8 cellular contexts compared by ENCODE assay signal in the genomic region with DNA sequence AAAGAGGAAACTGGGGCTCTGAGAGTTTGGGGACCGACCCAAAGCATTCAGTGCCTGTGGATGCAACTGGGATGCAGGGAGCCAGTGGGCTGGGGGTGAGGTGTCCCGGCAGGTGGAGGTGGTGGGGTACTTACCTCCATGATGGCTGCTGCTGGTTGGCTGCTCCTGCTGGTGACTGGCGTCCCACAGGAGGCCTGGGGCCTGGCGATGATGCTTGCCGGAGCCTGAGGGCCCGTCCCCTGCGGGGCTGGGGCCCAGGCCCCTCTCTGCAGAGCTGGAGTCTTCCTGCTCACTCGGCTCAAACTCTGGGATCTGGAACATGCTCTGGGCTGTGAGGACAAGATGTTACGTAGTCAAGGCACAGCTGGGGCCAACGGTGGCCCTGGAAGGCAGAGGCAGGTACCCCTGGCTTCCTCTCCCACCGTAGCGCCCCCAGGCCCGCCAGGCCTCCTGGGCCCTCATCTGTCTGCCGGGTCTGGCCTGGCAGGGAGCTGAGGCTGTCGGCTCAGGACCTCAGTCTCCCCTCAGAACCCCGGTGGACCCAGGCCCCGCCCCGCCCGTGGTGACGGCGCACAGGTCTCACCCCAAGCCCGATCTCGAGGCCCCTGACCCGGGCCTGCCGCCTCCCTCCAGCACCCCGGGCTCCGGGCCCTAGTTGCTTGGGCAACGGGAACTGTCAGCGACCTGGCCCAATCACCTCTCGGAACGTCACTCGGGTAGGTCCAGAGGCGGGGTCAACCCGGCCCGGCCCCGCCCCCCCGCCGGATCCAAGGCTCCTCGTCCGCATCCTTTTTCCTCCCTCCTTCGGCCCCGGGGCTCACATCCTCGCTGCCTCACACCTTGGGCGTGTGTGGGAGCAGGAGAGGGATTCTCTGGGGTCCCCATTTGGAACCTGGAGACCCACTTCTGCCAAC. TPM values are rescaled to one million over a fixed set of nuclear protein-coding genes. Genes with fewer than 3 reads are reported as not detected.
DNase-seq lines count a peak whose midpoint lies in the region; ATAC-seq and TF ChIP-seq lines count a peak whose summit lies in the region.

A gene (minus strand): TSS at position 618 of the 914 bp plus-strand sequence. CDS start 297 bp downstream, at position 321.

- H3K27ac Mint-ChIP-seq in T-helper 17 cell (peak within 1 kb of the TSS; percentile 94), progenitor cell of endocrine pancreas (peak within 1 kb of the TSS; percentile 88)

- no peak for TF ChIP-seq CTCF in progenitor cell of endocrine pancreas (IDR thresholded peaks at IDR 0.05; ENCODE audit: unreplicated experiment)
- no peak for TF ChIP-seq CTCF in upper lobe of right lung (IDR thresholded peaks at IDR 0.05)

- H3K9me3 ChIP-seq in T-helper 17 cell (ENCODE audit: control insufficient read depth, low read length, poor library complexity, severe bottlenecking) (no peaks in the 10 kb centered on the region), upper lobe of right lung (no peaks in the 10 kb centered on the region)

- H3K36me3 Mint-ChIP-seq in T-helper 17 cell (ENCODE audit: low read depth) (no peaks in the 10 kb centered on the region), progenitor cell of endocrine pancreas (ENCODE audit: insufficient read depth) (peaks cover 2% of the 10 kb centered on the region)

- DNase-seq in NCI-H187 (lab: John Stamatoyannopoulos, UW) (peak; percentile 72 to 89), T-helper 17 cell (peak; percentile 84 to 92 (median 92)), amygdala (lab: John Stamatoyannopoulos, UW) (peak; percentile 54 to 99 (median 94)), left cardiac atrium (peak; percentile 96), progenitor cell of endocrine pancreas (ENCODE audit: low spot score, unreplicated experiment) (peak; percentile 92), upper lobe of right lung (peak; percentile 97)

- H3K4me1 Mint-ChIP-seq in T-helper 17 cell = peaks cover 20% of the 10 kb centered on the region
- peaks cover 7% of the 10 kb centered on the region for H3K4me1 Mint-ChIP-seq in progenitor cell of endocrine pancreas (ENCODE audit: low read depth)

- intact Hi-C loops in left cardiac atrium (cut with DNase I) (no loop called here), upper lobe of right lung (cut with DNase I) (no loop called here)

- H3K27me3 Mint-ChIP-seq in T-helper 17 cell (no peaks in the 10 kb centered on the region), progenitor cell of endocrine pancreas (peaks cover 2% of the 10 kb centered on the region)

- peaks cover 27% of the 10 kb centered on the region for H3K4me1 ChIP-seq in upper lobe of right lung

- peak within 1 kb of the TSS; percentile 95 for H3K27ac ChIP-seq in upper lobe of right lung

- ATAC-seq in GM18498 (IDR thresholded peaks at IDR 0.05; ENCODE audit: unreplicated experiment) (peak; percentile 67), HG02938 (IDR thresholded peaks at IDR 0.05; ENCODE audit: unreplicated experiment) (peak; percentile 59), T-helper 17 cell (peak; percentile 81), left cardiac atrium (peak; percentile 92 to 94), upper lobe of right lung (peak; percentile 94)

- no peaks in the 10 kb centered on the region for H3K27me3 ChIP-seq in upper lobe of right lung

- peak within 1 kb of the TSS; percentile 96 for H3K4me3 ChIP-seq in upper lobe of right lung

- no peaks in the 10 kb centered on the region for H3K9me3 Mint-ChIP-seq in progenitor cell of endocrine pancreas (ENCODE audit: low read depth)

- peaks cover 10% of the 10 kb centered on the region for H3K36me3 ChIP-seq in upper lobe of right lung

- H3K4me3 Mint-ChIP-seq in T-helper 17 cell (peak within 1 kb of the TSS; percentile 89), progenitor cell of endocrine pancreas (ENCODE audit: low read depth) (peak within 1 kb of the TSS; percentile 81)

RNA-seq across cellular contexts. Expression of the gene that starts here (rescaled TPM):
- total RNA-seq in T-helper 17 cell (10 to 100 TPM; 46.3 to 47.0 TPM), left cardiac atrium (10 to 100 TPM; 68.9 to 96.3 TPM), progenitor cell of endocrine pancreas (42.8 and 46.9 TPM in 2 replicates), upper lobe of right lung (58.9 TPM)

Comparison
In these comparisons a context has a peak if more than half of its experiments do, and no peak if none do; other contexts are left out.
1. Peak in every context shown above with its lines: DNase-seq, ATAC-seq, H3K4me3 ChIP-seq and H3K27ac ChIP-seq.